In the genomic region with DNA sequence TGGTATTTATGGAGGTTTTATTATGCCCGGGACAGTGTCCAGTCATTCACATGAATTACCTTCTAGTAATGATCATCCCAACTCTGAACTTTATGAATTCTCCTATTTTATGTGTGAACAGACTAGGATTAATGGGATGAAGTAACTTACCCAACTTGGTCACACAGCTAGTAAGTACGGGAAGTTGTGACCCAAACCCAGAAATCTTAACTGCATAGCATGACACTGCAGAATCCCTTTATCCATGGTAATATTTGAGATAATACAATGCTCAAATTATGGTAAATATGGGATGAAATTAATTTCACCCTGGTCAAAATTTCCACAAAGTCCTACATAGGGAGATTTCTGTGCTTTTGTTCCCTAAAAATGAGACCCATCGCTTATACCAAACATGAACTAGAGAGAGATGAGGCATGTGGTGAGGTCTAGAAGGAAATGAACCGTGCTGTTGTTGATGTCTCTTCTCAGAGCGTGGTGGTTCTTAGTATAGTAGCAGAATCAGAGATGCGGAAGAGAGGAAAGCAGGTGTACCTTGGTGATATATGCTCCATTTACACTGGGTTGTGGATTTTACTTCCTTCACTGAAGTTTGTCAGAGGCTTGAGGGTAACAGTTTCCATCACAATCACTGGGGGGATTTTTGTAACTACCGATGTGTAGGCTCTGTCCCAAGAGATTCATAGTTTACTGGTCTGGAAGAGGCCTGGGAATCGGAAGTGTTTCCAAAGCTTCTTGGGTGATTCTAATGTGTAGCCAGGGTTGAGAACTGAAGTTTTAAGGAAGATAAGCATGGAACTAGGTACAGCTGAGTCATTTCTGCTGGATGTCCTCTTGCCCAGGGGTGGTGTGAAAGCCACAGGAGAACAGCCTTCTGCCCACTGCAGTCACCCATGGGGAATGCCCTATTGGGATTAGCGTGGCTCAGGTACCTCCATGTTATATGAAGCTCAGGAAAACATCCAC, we compare ENCODE assay signal across 10 cellular contexts. TPM values are rescaled to one million over a fixed set of nuclear protein-coding genes. Genes with fewer than 3 reads are reported as not detected.
DNase-seq lines count a peak whose midpoint lies in the region; ATAC-seq and TF ChIP-seq lines count a peak whose summit lies in the region.
"Had no signal": no experiment of that assay in that cellular context is flagged by ENCODE, and none has a peak within 500 bp of the region (broad histone marks: within the 10 kb centered on the region; RNA-seq: fewer than 3 reads in every experiment).

No MANE protein-coding gene starts in this region.

- no peaks in the 10 kb centered on the region for H3K36me3 ChIP-seq in Karpas-422 (ENCODE audit: insufficient read depth, low read length)
- H3K36me3 ChIP-seq: lower lobe of right lung had no signal

- H3K79me2 ChIP-seq in Karpas-422 (ENCODE audit: low read length), result no peaks in the 10 kb centered on the region

- no peak overlapping the region for H3K27ac ChIP-seq in Karpas-422 (ENCODE audit: low read length)
- H3K27ac ChIP-seq in dorsolateral prefrontal cortex, result no peak overlapping the region
- H3K27ac ChIP-seq: lower lobe of right lung had no signal

- H3K27ac Mint-ChIP-seq in stimulated activated naive B cell treated with anti-CD40 and anti-IgM and Interleukin-4, amounts not matched to agents 10 μg/mL and 1 μg/mL and 100 μg/mL, for 72 hours, result peak overlapping the region; percentile 89

- H2AFZ ChIP-seq in Karpas-422 (ENCODE audit: low read length), result no peak overlapping the region

- TF ChIP-seq CTCF in dorsolateral prefrontal cortex (IDR thresholded peaks at IDR 0.05 in 54 of 56, conservative IDR thresholded peaks at IDR 0.05 in 2 of 56; ENCODE audit: low read depth in 1 of 56, partially characterized antibody in 56 of 56), result no peak

- H3K4me3 Mint-ChIP-seq in activated T-cell treated with anti-CD3 and anti-CD28 coated beads, Interleukin-2, amount 50 U/mL, for 4 hours, result no peak overlapping the region
- peak overlapping the region; percentile 2 to 26 for H3K4me3 Mint-ChIP-seq in stimulated activated naive B cell treated with anti-CD40 and anti-IgM and Interleukin-4, amounts not matched to agents 10 μg/mL and 1 μg/mL and 100 μg/mL, for 72 hours

- no peak for DNase-seq in activated T-cell treated with anti-CD3 and anti-CD28 coated beads, Interleukin-2, amount 50 U/mL, for 4 hours
- DNase-seq in activated T-cell treated with anti-CD3 and anti-CD28 coated beads, Interleukin-2, amount 50 U/mL, for 48 hours, result no peak
- DNase-seq in Karpas-422, result peak; percentile 49
- peak; percentile 48 for DNase-seq in stimulated activated naive B cell treated with anti-CD40 and anti-IgM and Interleukin-4, amounts not matched to agents 10 μg/mL and 1 μg/mL and 100 μg/mL, for 72 hours
- no peak for DNase-seq in activated gamma-delta T cell treated with Interleukin-2 at 50 U/mL for 16 hours
- DNase-seq in NCI-H524 (lab: John Stamatoyannopoulos, UW), result no peak
- no peak for DNase-seq in dorsolateral prefrontal cortex
- DNase-seq: lower lobe of right lung, NCI-H82 had no signal

- H3K36me3 Mint-ChIP-seq in activated T-cell treated with anti-CD3 and anti-CD28 coated beads, Interleukin-2, amount 50 U/mL, for 4 hours (ENCODE audit: insufficient read depth), result no peaks in the 10 kb centered on the region
- peaks cover 3 to 8% of the 10 kb centered on the region in 2 donors for H3K36me3 Mint-ChIP-seq in stimulated activated naive B cell treated with anti-CD40 and anti-IgM and Interleukin-4, amounts not matched to agents 10 μg/mL and 1 μg/mL and 100 μg/mL, for 72 hours

- intact Hi-C loops in dorsolateral prefrontal cortex (cut with DNase I), result no loop called here

- no peak overlapping the region for H3K9ac ChIP-seq in Karpas-422 (ENCODE audit: low read length)

- no peak overlapping the region for H3K4me2 ChIP-seq in Karpas-422 (ENCODE audit: low read depth, low read length, poor library complexity, severe bottlenecking)

- H3K9me3 Mint-ChIP-seq in activated T-cell treated with anti-CD3 and anti-CD28 coated beads, Interleukin-2, amount 50 U/mL, for 4 hours, result no peaks in the 10 kb centered on the region
- no peaks in the 10 kb centered on the region for H3K9me3 Mint-ChIP-seq in stimulated activated naive B cell treated with anti-CD40 and anti-IgM and Interleukin-4, amounts not matched to agents 10 μg/mL and 1 μg/mL and 100 μg/mL, for 72 hours

- peaks cover 52% of the 10 kb centered on the region for H3K4me1 Mint-ChIP-seq in activated T-cell treated with anti-CD3 and anti-CD28 coated beads, Interleukin-2, amount 50 U/mL, for 4 hours (ENCODE audit: low read depth)
- peaks cover 36 to 43% of the 10 kb centered on the region in 2 donors for H3K4me1 Mint-ChIP-seq in stimulated activated naive B cell treated with anti-CD40 and anti-IgM and Interleukin-4, amounts not matched to agents 10 μg/mL and 1 μg/mL and 100 μg/mL, for 72 hours

- H3K27me3 ChIP-seq in Karpas-422 (ENCODE audit: low read length) (no peaks in the 10 kb centered on the region), dorsolateral prefrontal cortex (peaks cover 0 to 46% (median 3%) of the 10 kb centered on the region in 45 donors)

- no peaks in the 10 kb centered on the region for H4K20me1 ChIP-seq in Karpas-422 (ENCODE audit: insufficient read depth, low read depth, low read length)

- peak; percentile 19 to 46 for ATAC-seq in activated T-cell treated with anti-CD3 and anti-CD28 coated beads, Interleukin-2, amount 50 U/mL, for 4 hours
- peak; percentile 75 for ATAC-seq in HG02623 (IDR thresholded peaks at IDR 0.05; ENCODE audit: unreplicated experiment)
- ATAC-seq in stimulated activated naive B cell treated with anti-CD40 and anti-IgM and Interleukin-4, amounts not matched to agents 10 μg/mL and 1 μg/mL and 100 μg/mL, for 72 hours (replicated peaks), result peak; percentile 93 to 97
- ATAC-seq: lower lobe of right lung had no signal

- no peaks in the 10 kb centered on the region for H3K27me3 Mint-ChIP-seq in activated T-cell treated with anti-CD3 and anti-CD28 coated beads, Interleukin-2, amount 50 U/mL, for 4 hours (ENCODE audit: low read depth)
- H3K27me3 Mint-ChIP-seq in stimulated activated naive B cell treated with anti-CD40 and anti-IgM and Interleukin-4, amounts not matched to agents 10 μg/mL and 1 μg/mL and 100 μg/mL, for 72 hours, result peaks cover 0 to 10% of the 10 kb centered on the region in 2 donors

- no peaks in the 10 kb centered on the region for H3K9me3 ChIP-seq in Karpas-422 (ENCODE audit: low read length)
- H3K9me3 ChIP-seq: lower lobe of right lung had no signal

- H3K4me1 ChIP-seq in Karpas-422 (ENCODE audit: low read length), result peaks cover 12% of the 10 kb centered on the region

- H3K9me2 ChIP-seq in Karpas-422 (replicated peaks; ENCODE audit: insufficient read depth, low read length), result no peaks in the 10 kb centered on the region

- H3K4me3 ChIP-seq in Karpas-422 (ENCODE audit: low read length), result no peak overlapping the region
- no peak overlapping the region for H3K4me3 ChIP-seq in dorsolateral prefrontal cortex
- H3K4me3 ChIP-seq: lower lobe of right lung had no signal

RNA-seq across cellular contexts. Expression of gene FAM9C, which starts 30.2 kb away (rescaled TPM):
- not detected for total RNA-seq in activated T-cell treated with anti-CD3 and anti-CD28 coated beads, Interleukin-2, amount 50 U/mL, for 4 hours
- not detected in 2 replicates for total RNA-seq in Karpas-422 (2014; rRNA removed; shearing (Covaris generic); ENCODE audit: low replicate concordance)
- total RNA-seq in dorsolateral prefrontal cortex, result 1 to 10 TPM in 1 of 120 experiments, under 1 TPM in 4, not detected in 115; 0.19 to 1.6 (median 0.33) TPM
- total RNA-seq: lower lobe of right lung had no signal

Comparison
In these comparisons a context has a peak if more than half of its experiments do, and no peak if none do; other contexts are left out.
1. ATAC-seq: peak in every context shown above with its lines; median percentile 95 in stimulated activated naive B cell treated with anti-CD40 and anti-IgM and Interleukin-4, amounts not matched to agents 10 μg/mL and 1 μg/mL and 100 μg/mL, for 72 hours; 75 in HG02623; 32 in activated T-cell treated with anti-CD3 and anti-CD28 coated beads, Interleukin-2, amount 50 U/mL, for 4 hours.
2. DNase-seq: peak in Karpas-422 (single experiment) and stimulated activated naive B cell treated with anti-CD40 and anti-IgM and Interleukin-4, amounts not matched to agents 10 μg/mL and 1 μg/mL and 100 μg/mL, for 72 hours (single experiment); none in activated T-cell treated with anti-CD3 and anti-CD28 coated beads, Interleukin-2, amount 50 U/mL, for 4 hours (single experiment), activated T-cell treated with anti-CD3 and anti-CD28 coated beads, Interleukin-2, amount 50 U/mL, for 48 hours (0 of 2), activated gamma-delta T cell treated with Interleukin-2 at 50 U/mL for 16 hours (single experiment), NCI-H524 (0 of 2) and dorsolateral prefrontal cortex (0 of 10).